In genomic region chrX:48540015-48540350, GRCh38 we compare ENCODE assay signal across 8 cellular contexts. TPM values are rescaled to one million over a fixed set of nuclear protein-coding genes. Genes with fewer than 3 reads are reported as not detected.
DNase-seq lines count a peak whose midpoint lies in the region; ATAC-seq, FAIRE-seq and TF ChIP-seq lines count a peak whose summit lies in the region.

No MANE protein-coding gene starts in this region.

- H3K27me3 Mint-ChIP-seq in activated T-helper 17 cell treated with anti-CD3 and anti-CD28 coated beads, Interleukin-2, amount 50 U/mL, for 72 hours, result no peaks in the 10 kb centered on the region

- H3K4me1 ChIP-seq in pancreas (no peaks in the 10 kb centered on the region), vagina (peaks cover 11% of the 10 kb centered on the region)

- H3K36me3 Mint-ChIP-seq in activated T-helper 17 cell treated with anti-CD3 and anti-CD28 coated beads, Interleukin-2, amount 50 U/mL, for 72 hours (ENCODE audit: low read depth), result peaks cover 49% of the 10 kb centered on the region

- H3K36me3 ChIP-seq in pancreas (no peaks in the 10 kb centered on the region), vagina (no peaks in the 10 kb centered on the region)

- H3K27me3 ChIP-seq in pancreas (no peaks in the 10 kb centered on the region), vagina (no peaks in the 10 kb centered on the region)

- DNase-seq in NCI-H2171 (lab: John Stamatoyannopoulos, UW) (peak; percentile 56), foreskin fibroblast (peak; percentile 16 to 52), pancreas (peak in 2 of 6 donors; percentile 44 to 58), vagina (ENCODE audit: extremely low spot score in 2 of 2) (no peak)

- peak overlapping the region; percentile 98 for H3K4me3 Mint-ChIP-seq in activated T-helper 17 cell treated with anti-CD3 and anti-CD28 coated beads, Interleukin-2, amount 50 U/mL, for 72 hours

- TF ChIP-seq CTCF in foreskin fibroblast (IDR thresholded peaks at IDR 0.05; ENCODE audit: low read depth, low read length) (no peak), pancreas (IDR thresholded peaks at IDR 0.05) (no peak), vagina (IDR thresholded peaks at IDR 0.05) (no peak)

- H3K9me3 ChIP-seq in pancreas, result no peaks in the 10 kb centered on the region
- no peaks in the 10 kb centered on the region for H3K9me3 ChIP-seq in vagina

- FAIRE-seq in pancreas (lab: Jason Lieb, UNC), result no peak

- peak overlapping the region; percentile 94 for H3K27ac Mint-ChIP-seq in activated T-helper 17 cell treated with anti-CD3 and anti-CD28 coated beads, Interleukin-2, amount 50 U/mL, for 72 hours

- H3K9me3 Mint-ChIP-seq in activated T-helper 17 cell treated with anti-CD3 and anti-CD28 coated beads, Interleukin-2, amount 50 U/mL, for 72 hours, result no peaks in the 10 kb centered on the region

- peak; percentile 33 for ATAC-seq in GM18498 (IDR thresholded peaks at IDR 0.05; ENCODE audit: unreplicated experiment)
- ATAC-seq in HG02571 (IDR thresholded peaks at IDR 0.05; ENCODE audit: unreplicated experiment), result peak; percentile 39
- ATAC-seq in activated T-helper 17 cell treated with anti-CD3 and anti-CD28 coated beads, Interleukin-2, amount 50 U/mL, for 72 hours (replicated peaks), result peak; percentile 67
- peak; percentile 65 to 68 (median 66) for ATAC-seq in pancreas
- no peak for ATAC-seq in GM18870 (IDR thresholded peaks at IDR 0.05; ENCODE audit: unreplicated experiment)

- WGBS in pancreas, 2 donors, result 1 to 49% methylated on average over 12 of the region's 12 CpGs

- TF ChIP-seq POLR2A in vagina (IDR thresholded peaks at IDR 0.05), result no peak

- H3K27ac ChIP-seq in pancreas (peak overlapping the region; percentile 59 to 80 (median 68)), vagina (peak overlapping the region; percentile 93)

- intact Hi-C loops in pancreas (cut with DNase I), result no loop called here
- intact Hi-C loops in vagina (cut with DNase I), result no loop called here

- H3K4me1 Mint-ChIP-seq in activated T-helper 17 cell treated with anti-CD3 and anti-CD28 coated beads, Interleukin-2, amount 50 U/mL, for 72 hours, result peaks cover 7% of the 10 kb centered on the region

- peak overlapping the region; percentile 65 to 79 for H3K4me3 ChIP-seq in foreskin fibroblast (ENCODE audit: low read depth in 1 of 2, low read length in 2 of 2)
- peak overlapping the region; percentile 43 to 71 (median 59) for H3K4me3 ChIP-seq in pancreas
- H3K4me3 ChIP-seq in vagina, result peak overlapping the region; percentile 58 to 63

RNA-seq across cellular contexts. Expression of gene TBC1D25, which starts 0.5 kb away (rescaled TPM):
- 10 to 100 TPM; 19.4 to 25.4 TPM for total RNA-seq in activated T-helper 17 cell treated with anti-CD3 and anti-CD28 coated beads, Interleukin-2, amount 50 U/mL, for 72 hours
- total RNA-seq in pancreas (1 to 10 TPM; 4.4 to 9.9 (median 5.5) TPM), vagina (13.8 TPM)
- 1 to 10 TPM; 5.0 to 6.9 TPM for polyA plus RNA-seq in pancreas

RNA-seq across cellular contexts. Expression of gene EBP, which starts 18.4 kb away (rescaled TPM):
- 100 to 1,000 TPM; 104 to 213 TPM for total RNA-seq in activated T-helper 17 cell treated with anti-CD3 and anti-CD28 coated beads, Interleukin-2, amount 50 U/mL, for 72 hours
- 10 to 100 TPM; 13.3 to 21.5 (median 19.8) TPM for total RNA-seq in pancreas
- 10 to 100 TPM; 38.1 to 43.4 TPM for polyA plus RNA-seq in pancreas
- 55.2 TPM for total RNA-seq in vagina

RNA-seq across cellular contexts. Expression of gene PORCN, which starts 31.2 kb away (rescaled TPM):
- 1 to 10 TPM; 8.9 to 9.4 TPM for total RNA-seq in activated T-helper 17 cell treated with anti-CD3 and anti-CD28 coated beads, Interleukin-2, amount 50 U/mL, for 72 hours
- 1 to 10 TPM; 2.9 to 4.0 (median 3.7) TPM for total RNA-seq in pancreas
- 1 to 10 TPM; 7.5 to 8.5 TPM for polyA plus RNA-seq in pancreas
- total RNA-seq in vagina, result 15.7 TPM

RNA-seq across cellular contexts. Expression of gene RBM3, which starts 34.3 kb away (rescaled TPM):
- 100 to 1,000 TPM; 176 to 335 TPM for total RNA-seq in activated T-helper 17 cell treated with anti-CD3 and anti-CD28 coated beads, Interleukin-2, amount 50 U/mL, for 72 hours
- 100 to 1,000 TPM in 3 of 6 donors, 10 to 100 TPM in 3; 42.0 to 314 (median 124) TPM for total RNA-seq in pancreas
- polyA plus RNA-seq in pancreas, result 100 to 1,000 TPM; 141 to 227 TPM
- total RNA-seq in vagina, result 148 TPM

RNA-seq across cellular contexts. Expression of gene WDR13, which starts 57.3 kb away (rescaled TPM):
- 10 to 100 TPM; 45.6 to 74.0 TPM for total RNA-seq in activated T-helper 17 cell treated with anti-CD3 and anti-CD28 coated beads, Interleukin-2, amount 50 U/mL, for 72 hours
- total RNA-seq in pancreas, result 100 to 1,000 TPM; 107 to 213 (median 150) TPM
- polyA plus RNA-seq in pancreas, result 100 to 1,000 TPM; 422 to 552 TPM
- 111 TPM for total RNA-seq in vagina

Comparison
In these comparisons a context has a peak if more than half of its experiments do, and no peak if none do; other contexts are left out.
1. DNase-seq: peak in NCI-H2171 (single experiment) and foreskin fibroblast (2 of 2); none in vagina (0 of 2).
2. Peak in every context shown above with its lines, with median percentiles within 50 percentile points of each other: H3K4me3 ChIP-seq.